Comparison of ENCODE assay signal across 1 cellular context in genomic region chrX:149825424-149825823, GRCh38.
TF ChIP-seq lines count a peak whose summit lies in the region.

No MANE protein-coding gene starts in this region.

TF ChIP-seq in HCT116, 20 proteins besides CTCF, POLR2A, EP300 and RAD21 (continued from another document):
- TF ChIP-seq ZBTB33 (IDR thresholded peaks at IDR 0.05; ENCODE audit: extremely low read depth, insufficient replicate concordance, low read length) (no peak), ATF3 (IDR thresholded peaks at IDR 0.05) (no peak), EZH2 (IDR thresholded peaks at IDR 0.05) (no peak), CBX3 (IDR thresholded peaks at IDR 0.05; ENCODE audit: low read depth) (no peak), SRF (IDR thresholded peaks at IDR 0.05; ENCODE audit: low read depth) (no peak), FOSL1 (IDR thresholded peaks at IDR 0.05; ENCODE audit: low read depth) (no peak)
